ENCODE assay signal across 1 cellular context in the genomic region with DNA sequence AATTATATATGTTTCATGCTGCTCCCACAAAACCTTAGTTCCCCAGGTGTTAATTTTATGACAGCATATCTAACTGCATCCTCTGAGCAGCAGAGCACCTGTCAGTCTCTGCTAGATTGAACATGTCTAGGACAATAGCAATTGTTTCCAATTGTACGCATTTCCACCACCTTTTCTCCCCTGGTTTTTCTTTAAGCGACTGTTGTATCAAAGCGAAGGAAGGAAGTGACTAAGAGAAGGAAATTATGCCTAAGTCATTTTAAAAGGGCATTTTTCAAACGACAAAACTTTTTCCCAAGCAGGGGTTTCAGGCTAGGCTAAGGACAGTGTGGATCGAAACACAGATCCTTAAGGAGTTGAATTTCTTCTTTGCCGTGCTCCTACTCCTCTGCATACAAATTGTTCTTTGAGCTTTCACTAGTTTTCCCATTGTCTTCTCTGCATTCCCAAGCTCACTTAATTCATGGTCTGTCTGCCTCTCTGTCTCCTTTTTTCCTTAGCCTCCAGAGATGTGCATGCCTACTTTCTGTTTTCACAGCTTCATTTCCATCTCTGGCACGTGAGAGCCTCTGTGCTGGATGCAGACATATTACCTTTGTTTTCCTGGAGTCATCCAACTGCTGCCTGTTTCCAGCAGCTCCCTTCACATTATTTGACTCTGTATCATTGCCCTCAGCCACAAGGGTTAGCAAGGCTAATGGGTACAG.
A peak's percentile ranks its signal among the peaks of the same experiment; 100 is the strongest.
TF ChIP-seq lines count a peak whose summit lies in the region.

No MANE protein-coding gene starts in this region.

TF ChIP-seq in endothelial cell of umbilical vein, 7 proteins besides CTCF, POLR2A, EP300 and RAD21:
- peak; percentile 98 for TF ChIP-seq JUN (IDR thresholded peaks at IDR 0.05; ENCODE audit: borderline replicate concordance, insufficient read depth, insufficient read length, low read depth)
- TF ChIP-seq FOS (IDR thresholded peaks at IDR 0.05; ENCODE audit: borderline replicate concordance, insufficient read depth, low read length) = peak; percentile 61
- TF ChIP-seq, protein P1, sequence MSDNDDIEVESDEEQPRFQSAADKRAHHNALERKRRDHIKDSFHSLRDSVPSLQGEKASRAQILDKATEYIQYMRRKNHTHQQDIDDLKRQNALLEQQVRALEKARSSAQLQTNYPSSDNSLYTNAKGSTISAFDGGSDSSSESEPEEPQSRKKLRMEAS (IDR thresholded peaks at IDR 0.05; ENCODE audit: insufficient read depth, insufficient read length) = peak; percentile 18
- peak; percentile 32 for TF ChIP-seq POLR2AphosphoS5 (IDR thresholded peaks at IDR 0.05; ENCODE audit: insufficient read depth, low read depth, low read length)
- no peak for TF ChIP-seq GATA2 (IDR thresholded peaks at IDR 0.05; ENCODE audit: insufficient read depth, insufficient read length, low read depth, low read length)
